Comparison of ENCODE assay signal across 12 cellular contexts in the genomic region with DNA sequence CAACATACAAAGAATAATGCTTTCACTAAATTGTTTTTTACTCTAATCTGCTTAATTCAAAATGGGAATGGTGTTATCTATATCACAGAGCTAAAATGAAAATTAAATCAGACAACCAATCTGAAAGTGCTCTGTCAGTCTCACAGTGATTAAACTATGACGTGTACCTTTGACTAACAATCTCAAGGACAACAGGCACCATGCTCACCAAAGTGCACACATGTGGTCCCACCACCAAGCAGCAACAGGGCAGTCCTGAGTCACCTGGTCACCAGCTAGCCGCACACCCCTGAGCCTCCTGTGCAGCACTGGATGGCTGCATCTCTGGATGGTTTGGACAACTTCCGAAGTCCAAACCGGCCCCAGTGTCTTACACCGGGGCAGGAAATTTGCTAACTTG. TPM values are rescaled to one million over a fixed set of nuclear protein-coding genes. Genes with fewer than 3 reads are reported as not detected.
DNase-seq lines count a peak whose midpoint lies in the region; ATAC-seq, FAIRE-seq and TF ChIP-seq lines count a peak whose summit lies in the region.
"Had no signal": no experiment of that assay in that cellular context is flagged by ENCODE, and none has a peak within 500 bp of the region (broad histone marks: within the 10 kb centered on the region; RNA-seq: fewer than 3 reads in every experiment).

No MANE protein-coding gene starts in this region.

- no peaks in the 10 kb centered on the region for H3K27me3 Mint-ChIP-seq in activated naive CD8-positive, alpha-beta T cell treated with anti-CD3 and anti-CD28 coated beads for 36 hours
- no peaks in the 10 kb centered on the region for H3K27me3 Mint-ChIP-seq in type B pancreatic cell

- ATAC-seq in left lung: peak; percentile 21

- peaks cover 3% of the 10 kb centered on the region for H3K36me3 Mint-ChIP-seq in activated naive CD8-positive, alpha-beta T cell treated with anti-CD3 and anti-CD28 coated beads for 36 hours
- H3K36me3 Mint-ChIP-seq in type B pancreatic cell: peaks cover 24% of the 10 kb centered on the region

- intact Hi-C loops in cardiac septum (cut with DNase I): no loop called here
- intact Hi-C loops in left lung (cut with DNase I): no loop called here

- H3K9me3 ChIP-seq in cardiac muscle cell (ENCODE audit: low read depth) (no peaks in the 10 kb centered on the region), left lung (no peaks in the 10 kb centered on the region)
- H3K9me3 ChIP-seq: tibial artery had no signal

- peak overlapping the region; percentile 59 for H3K27ac Mint-ChIP-seq in activated naive CD8-positive, alpha-beta T cell treated with anti-CD3 and anti-CD28 coated beads for 36 hours
- peak overlapping the region; percentile 46 for H3K27ac Mint-ChIP-seq in type B pancreatic cell

- H3K27ac ChIP-seq in cardiac muscle cell: peak overlapping the region; percentile 57
- H3K27ac ChIP-seq in left lung: no peak overlapping the region
- H3K27ac ChIP-seq: tibial artery had no signal

- in situ Hi-C loops in ACHN (cut with HindIII; ENCODE audit: low pct_ligation_motif_present, low pct_unique_long_range_greater_than_20kb, low sequenced_read_pairs): no loop called here

- TF ChIP-seq CTCF in cardiac muscle cell (IDR thresholded peaks at IDR 0.05; ENCODE audit: low read depth, low read length) (no peak), left lung (IDR thresholded peaks at IDR 0.05) (no peak), type B pancreatic cell (conservative IDR thresholded peaks at IDR 0.05) (no peak)

- peaks cover 3% of the 10 kb centered on the region for H3K36me3 ChIP-seq in cardiac muscle cell
- H3K36me3 ChIP-seq in left lung: peaks cover 0 to 87% of the 10 kb centered on the region in 2 donors

- H3K27me3 ChIP-seq in cardiac muscle cell: no peaks in the 10 kb centered on the region
- no peaks in the 10 kb centered on the region for H3K27me3 ChIP-seq in left lung
- H3K27me3 ChIP-seq: tibial artery had no signal

- no peak for FAIRE-seq in HTR-8/SVneo (lab: Jason Lieb, UNC)

- DNase-seq in cardiac muscle cell (ENCODE audit: low read depth in 1 of 2, low spot score in 1 of 2) (no peak), cardiac septum (ENCODE audit: low spot score) (no peak), left lung (no peak), type B pancreatic cell (ENCODE audit: extremely low spot score, unreplicated experiment) (no peak), HTR-8/SVneo (ENCODE audit: insufficient read length, low spot score) (no peak), ACHN (no peak), COLO829 (ENCODE audit: low spot score) (no peak)
- DNase-seq in activated naive CD8-positive, alpha-beta T cell treated with anti-CD3 and anti-CD28 coated beads for 36 hours: no peak
- DNase-seq: NCI-H1092 treated with DMSO at 0.1 percent for 48 hours; stimulated activated CD4-positive, alpha-beta T cell treated with anti-CD3 and anti-CD28 coated beads, Interleukin-4, amount 100 ng/mL, for 1 hour had no signal

- H3K4me1 ChIP-seq in cardiac muscle cell (ENCODE audit: low read depth) (peaks cover 5% of the 10 kb centered on the region), left lung (peaks cover 0 to 21% of the 10 kb centered on the region in 2 donors)

- no peaks in the 10 kb centered on the region for H3K9me3 Mint-ChIP-seq in activated naive CD8-positive, alpha-beta T cell treated with anti-CD3 and anti-CD28 coated beads for 36 hours
- H3K9me3 Mint-ChIP-seq in type B pancreatic cell: no peaks in the 10 kb centered on the region
- H3K9me3 Mint-ChIP-seq: activated T-helper 2 cell treated with anti-CD3 and anti-CD28 coated beads, Interferon-gamma antibody, Interleukin-2, Interleukin-4, amounts not matched to agents 10 μg/mL and 5 μg/mL and 100 μg/mL, durations not matched to agents 14 hours and 24 hours and 36 hours had no signal

- no peak overlapping the region for H3K4me3 Mint-ChIP-seq in activated naive CD8-positive, alpha-beta T cell treated with anti-CD3 and anti-CD28 coated beads for 36 hours
- H3K4me3 Mint-ChIP-seq in type B pancreatic cell: no peak overlapping the region

- no peak overlapping the region for H3K4me3 ChIP-seq in cardiac muscle cell
- H3K4me3 ChIP-seq in left lung: no peak overlapping the region
- H3K4me3 ChIP-seq: tibial artery had no signal

- H3K4me1 Mint-ChIP-seq in activated naive CD8-positive, alpha-beta T cell treated with anti-CD3 and anti-CD28 coated beads for 36 hours: peaks cover 23% of the 10 kb centered on the region
- peaks cover 10% of the 10 kb centered on the region for H3K4me1 Mint-ChIP-seq in type B pancreatic cell (ENCODE audit: unreplicated experiment)

RNA-seq across cellular contexts. Expression of a gene that starts 54.5 kb away (rescaled TPM):
- 49.2 and 71.2 TPM in 2 replicates for total RNA-seq in cardiac muscle cell
- polyA plus RNA-seq in cardiac muscle cell: 42.7 and 45.2 TPM in 2 replicates
- total RNA-seq in cardiac septum: 31.3 TPM
- total RNA-seq in activated naive CD8-positive, alpha-beta T cell treated with anti-CD3 and anti-CD28 coated beads for 36 hours: 10 to 100 TPM; 74.7 to 77.1 TPM
- 100 to 1,000 TPM in 1 of 2 donors, 10 to 100 TPM in 1; 82.3 to 126 TPM for total RNA-seq in left lung
- total RNA-seq in type B pancreatic cell (ENCODE audit: low replicate concordance): 78.4 and 89.2 TPM in 2 replicates

RNA-seq across cellular contexts. Expression of a gene that starts 58.1 kb away (rescaled TPM):
- total RNA-seq in cardiac muscle cell: 85.5 and 93.5 TPM in 2 replicates
- polyA plus RNA-seq in cardiac muscle cell: 185 and 196 TPM in 2 replicates
- total RNA-seq in cardiac septum: 183 TPM
- total RNA-seq in activated naive CD8-positive, alpha-beta T cell treated with anti-CD3 and anti-CD28 coated beads for 36 hours: 100 to 1,000 TPM; 360 to 394 TPM
- 100 to 1,000 TPM; 347 to 360 TPM for total RNA-seq in left lung
- total RNA-seq in type B pancreatic cell (ENCODE audit: low replicate concordance): 279 and 297 TPM in 2 replicates
